In genomic region chr11:105719073-105719846, GRCh38 we compare ENCODE assay signal across 8 cellular contexts.
DNase-seq lines count a peak whose midpoint lies in the region; ATAC-seq and TF ChIP-seq lines count a peak whose summit lies in the region.

No MANE protein-coding gene starts in this region.

- TF ChIP-seq CTCF in AG04449 (IDR thresholded peaks at IDR 0.05; ENCODE audit: insufficient read depth, low read length, missing control alignments) (no peak), retinal pigment epithelial cell (conservative IDR thresholded peaks at IDR 0.05; ENCODE audit: low read depth, low read length) (no peak)

- POLR2A ChIA-PET in AG04449 (lab: Yijun Ruan, JAX), result no interaction called here

- peak; percentile 91 for ATAC-seq in GM21360 (IDR thresholded peaks at IDR 0.05; ENCODE audit: unreplicated experiment)
- ATAC-seq in HG03442 (IDR thresholded peaks at IDR 0.05; ENCODE audit: unreplicated experiment), result peak; percentile 96

- no peak overlapping the region for H3K4me3 ChIP-seq in AG04449 (ENCODE audit: low read depth, low read length)
- H3K4me3 ChIP-seq in retinal pigment epithelial cell (ENCODE audit: low read length), result peak overlapping the region; percentile 31

- CTCF ChIA-PET in AG04449 (lab: Yijun Ruan, JAX), result no interaction called here

- DNase-seq in AG04449 (ENCODE audit: low read depth, low spot score) (peak; percentile 9), SW480 (ENCODE audit: low spot score) (peak; percentile 38), retinal pigment epithelial cell (ENCODE audit: low read depth) (peak; percentile 91), OCI-M2 (lab: John Stamatoyannopoulos, UW; ENCODE audit: unreplicated experiment) (no peak), amygdala (lab: John Stamatoyannopoulos, UW) (no peak)
- DNase-seq in stimulated activated CD4-positive, alpha-beta T cell treated with anti-CD3 and anti-CD28 coated beads, Interleukin-15, amount 100 ng/mL, for 24 hours, result no peak

Comparison
In these comparisons a context has a peak if more than half of its experiments do, and no peak if none do; other contexts are left out.
1. DNase-seq: peak in AG04449 (single experiment), SW480 (single experiment) and retinal pigment epithelial cell (single experiment); none in OCI-M2 (single experiment), amygdala (0 of 56) and stimulated activated CD4-positive, alpha-beta T cell treated with anti-CD3 and anti-CD28 coated beads, Interleukin-15, amount 100 ng/mL, for 24 hours (single experiment).